In the genomic region with DNA sequence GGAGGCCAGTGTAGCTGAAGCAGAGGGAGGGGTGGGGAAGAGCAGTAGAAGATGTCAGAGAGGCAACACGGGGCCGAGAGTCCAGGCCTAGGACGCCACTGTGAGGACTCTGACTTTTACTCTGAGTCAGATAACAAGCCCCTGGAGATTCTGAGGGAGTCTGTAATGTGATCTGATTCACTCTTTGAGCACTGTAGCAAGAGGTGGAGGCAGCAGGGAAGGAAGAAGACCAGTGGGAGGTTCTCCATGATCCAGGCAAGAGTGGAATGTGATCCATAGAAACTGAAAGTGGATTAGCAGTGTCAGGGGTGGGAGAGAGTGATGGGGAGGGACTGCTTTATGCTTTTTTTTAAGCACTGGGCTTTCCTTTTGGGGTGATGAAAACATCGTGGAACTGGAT, we compare ENCODE assay signal across 16 cellular contexts.
A peak's percentile ranks its signal among the peaks of the same experiment; 100 is the strongest.
DNase-seq lines count a peak whose midpoint lies in the region; ATAC-seq, FAIRE-seq and TF ChIP-seq lines count a peak whose summit lies in the region.
"Had no signal": no experiment of that assay in that cellular context is flagged by ENCODE, and none has a peak within 500 bp of the region (broad histone marks: within the 10 kb centered on the region; RNA-seq: fewer than 3 reads in every experiment).

No MANE protein-coding gene starts in this region.

- H3K4me1 Mint-ChIP-seq in effector memory CD8-positive, alpha-beta T cell (ENCODE audit: low read depth in 2 of 2), result peaks cover 5 to 6% of the 10 kb centered on the region in 2 donors

- peak; percentile 59 for ATAC-seq in RWPE2 (ENCODE audit: low read depth)
- no peak for ATAC-seq in effector memory CD8-positive, alpha-beta T cell (replicated peaks)
- ATAC-seq: left lobe of liver, upper lobe of right lung had no signal

- FAIRE-seq in urothelium cell line (lab: Jason Lieb, UNC), result no peak
- FAIRE-seq: A549, GM12891 had no signal

- no peak for TF ChIP-seq CTCF in RWPE2 (IDR thresholded peaks at IDR 0.05; ENCODE audit: poor library complexity, severe bottlenecking)

- no peak overlapping the region for H3K27ac Mint-ChIP-seq in effector memory CD8-positive, alpha-beta T cell
- H3K27ac Mint-ChIP-seq: activated T-cell treated with anti-CD3 and anti-CD28 coated beads, Interleukin-2, amount 50 U/mL, for 24 hours had no signal

- no peak overlapping the region for H3K27ac ChIP-seq in RWPE2 (ENCODE audit: poor library complexity, severe bottlenecking)
- H3K27ac ChIP-seq: A549, upper lobe of right lung had no signal

- no peak overlapping the region for H3K4me3 Mint-ChIP-seq in effector memory CD8-positive, alpha-beta T cell
- H3K4me3 Mint-ChIP-seq: activated T-cell treated with anti-CD3 and anti-CD28 coated beads, Interleukin-2, amount 50 U/mL, for 24 hours had no signal

- H3K36me3 Mint-ChIP-seq in effector memory CD8-positive, alpha-beta T cell (ENCODE audit: insufficient read depth), result no peaks in the 10 kb centered on the region

- no peaks in the 10 kb centered on the region for H3K36me3 ChIP-seq in RWPE2 (ENCODE audit: low read depth)
- H3K36me3 ChIP-seq in HAP-1 (replicated peaks), result no peaks in the 10 kb centered on the region
- H3K36me3 ChIP-seq: upper lobe of right lung had no signal

- H3K9me3 ChIP-seq in RWPE2 (ENCODE audit: severe bottlenecking), result no peaks in the 10 kb centered on the region
- no peaks in the 10 kb centered on the region for H3K9me3 ChIP-seq in HAP-1
- H3K9me3 ChIP-seq: A549, upper lobe of right lung had no signal

- no peaks in the 10 kb centered on the region for H3K27me3 ChIP-seq in RWPE2 (ENCODE audit: insufficient read depth, poor library complexity, severe bottlenecking)
- no peaks in the 10 kb centered on the region for H3K27me3 ChIP-seq in HAP-1 (ENCODE audit: low read depth)
- H3K27me3 ChIP-seq: upper lobe of right lung had no signal

- H3K4me3 ChIP-seq in RWPE2 (ENCODE audit: severe bottlenecking), result no peak overlapping the region
- no peak overlapping the region for H3K4me3 ChIP-seq in HAP-1
- H3K4me3 ChIP-seq: A549, upper lobe of right lung had no signal

- in situ Hi-C loops in HAP-1 (cut with MboI; ENCODE audit: low sequenced_read_pairs), result no loop called here

- no peaks in the 10 kb centered on the region for H3K9me3 Mint-ChIP-seq in effector memory CD8-positive, alpha-beta T cell
- H3K9me3 Mint-ChIP-seq: activated T-cell treated with anti-CD3 and anti-CD28 coated beads, Interleukin-2, amount 50 U/mL, for 24 hours had no signal

- DNase-seq in NCI-H82 (lab: John Stamatoyannopoulos, UW) (peak; percentile 4), NCI-H82 treated with DMSO at 0.1 percent for 48 hours (lab: John Stamatoyannopoulos, UW; ENCODE audit: unreplicated experiment) (no peak), RWPE2 (ENCODE audit: low spot score) (no peak), iPS-NIHi7 (ENCODE audit: extremely low spot score) (peak; percentile 56), urothelium cell line (ENCODE audit: low spot score) (peak; percentile 7), HAP-1 (ENCODE audit: low spot score in 2 of 2) (no peak)
- DNase-seq in activated CD4-positive, CD25-positive, alpha-beta regulatory T cell treated with anti-CD3 and anti-CD28 coated beads, Interleukin-2, amount 50 U/mL, for 72 hours, result no peak
- DNase-seq in effector memory CD8-positive, alpha-beta T cell, result no peak
- DNase-seq: activated CD4-positive, alpha-beta T cell treated with anti-CD3 and anti-CD28 coated beads for 1 hour; activated T-cell treated with anti-CD3 and anti-CD28 coated beads, Interleukin-2, amount 50 U/mL, for 24 hours; amniotic stem cell; NCI-H1436 treated with DMSO at 0.1 percent for 48 hours; upper lobe of right lung had no signal

- H3K27me3 Mint-ChIP-seq in effector memory CD8-positive, alpha-beta T cell, result peaks cover 21 to 30% of the 10 kb centered on the region in 2 donors

- H3K4me1 ChIP-seq in RWPE2 (ENCODE audit: insufficient read depth, poor library complexity, severe bottlenecking) (no peaks in the 10 kb centered on the region), HAP-1 (no peaks in the 10 kb centered on the region)
- H3K4me1 ChIP-seq: A549, upper lobe of right lung had no signal

Comparison
In these comparisons a context has a peak if more than half of its experiments do, and no peak if none do; other contexts are left out.
1. DNase-seq: peak in NCI-H82 (single experiment), iPS-NIHi7 (single experiment) and urothelium cell line (single experiment); none in NCI-H82 treated with DMSO at 0.1 percent for 48 hours (single experiment), RWPE2 (single experiment), HAP-1 (0 of 2), activated CD4-positive, CD25-positive, alpha-beta regulatory T cell treated with anti-CD3 and anti-CD28 coated beads, Interleukin-2, amount 50 U/mL, for 72 hours (single experiment) and effector memory CD8-positive, alpha-beta T cell (0 of 3).